In the genomic region with DNA sequence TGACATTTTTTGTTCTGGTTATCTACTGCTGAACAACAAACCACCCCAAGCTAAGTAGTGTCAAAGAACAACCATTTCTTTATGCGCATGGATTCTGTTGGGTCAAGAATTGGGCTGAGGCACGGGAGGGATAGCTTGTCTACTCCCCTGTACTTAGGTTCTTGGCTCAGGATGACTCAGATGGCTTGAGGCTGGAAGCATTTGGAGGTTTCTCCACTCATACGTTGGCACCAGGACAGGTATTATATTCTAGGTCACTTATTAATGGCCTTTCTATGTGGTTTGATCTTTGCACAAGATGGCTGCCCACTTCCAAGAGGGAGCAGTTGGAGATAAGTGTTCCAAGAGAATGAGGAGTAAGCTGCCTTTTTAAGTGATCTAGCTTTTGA, we compare ENCODE assay signal across 22 cellular contexts. TPM values are rescaled to one million over a fixed set of nuclear protein-coding genes. Genes with fewer than 3 reads are reported as not detected.
DNase-seq lines count a peak whose midpoint lies in the region; ATAC-seq, FAIRE-seq and TF ChIP-seq lines count a peak whose summit lies in the region.
"Had no signal": no experiment of that assay in that cellular context is flagged by ENCODE, and none has a peak within 500 bp of the region (broad histone marks: within the 10 kb centered on the region; RNA-seq: fewer than 3 reads in every experiment).

No MANE protein-coding gene starts in this region.

- H3K4me3 Mint-ChIP-seq in MCF 10A (ENCODE audit: unreplicated experiment) (no peak overlapping the region), astrocyte (ENCODE audit: unreplicated experiment) (no peak overlapping the region)
- no peak overlapping the region for H3K4me3 Mint-ChIP-seq in stimulated activated naive B cell treated with anti-CD40 and anti-IgM and Interleukin-4, amounts not matched to agents 10 μg/mL and 1 μg/mL and 100 μg/mL, for 72 hours
- H3K4me3 Mint-ChIP-seq: activated naive CD4-positive, alpha-beta T cell treated with anti-CD3 and anti-CD28 coated beads, Interleukin-2, amount 50 U/mL, for 24 hours; CD14-positive monocyte; IgD-negative memory B cell had no signal

- ATAC-seq in HG03103 (IDR thresholded peaks at IDR 0.05; ENCODE audit: low read depth, unreplicated experiment) (peak; percentile 16), left lobe of liver (no peak)
- peak in 1 of 2 donors; percentile 18 for ATAC-seq in stimulated activated naive B cell treated with anti-CD40 and anti-IgM and Interleukin-4, amounts not matched to agents 10 μg/mL and 1 μg/mL and 100 μg/mL, for 72 hours (replicated peaks)
- ATAC-seq: body of pancreas had no signal

- no peak overlapping the region for H3K9ac ChIP-seq in astrocyte (ENCODE audit: low read length)

- H3K79me2 ChIP-seq in astrocyte (ENCODE audit: insufficient read depth, low read length): no peaks in the 10 kb centered on the region

- TF ChIP-seq CTCF in MCF 10A (IDR thresholded peaks at IDR 0.05; ENCODE audit: unreplicated experiment) (no peak), breast epithelium (IDR thresholded peaks at IDR 0.05) (no peak), astrocyte (IDR thresholded peaks at IDR 0.05; ENCODE audit: insufficient read depth, low read depth, low read length) (no peak)

- peaks cover 6% of the 10 kb centered on the region for H3K4me1 Mint-ChIP-seq in MCF 10A (ENCODE audit: insufficient read depth, unreplicated experiment)
- H3K4me1 Mint-ChIP-seq in astrocyte (ENCODE audit: low read depth, unreplicated experiment): no peaks in the 10 kb centered on the region
- H3K4me1 Mint-ChIP-seq in stimulated activated naive B cell treated with anti-CD40 and anti-IgM and Interleukin-4, amounts not matched to agents 10 μg/mL and 1 μg/mL and 100 μg/mL, for 72 hours: no peaks in the 10 kb centered on the region
- H3K4me1 Mint-ChIP-seq: activated naive CD4-positive, alpha-beta T cell treated with anti-CD3 and anti-CD28 coated beads, Interleukin-2, amount 50 U/mL, for 24 hours; CD14-positive monocyte; IgD-negative memory B cell had no signal

- FAIRE-seq in astrocyte (lab: Jason Lieb, UNC): no peak

- H3K4me1 ChIP-seq in breast epithelium: no peaks in the 10 kb centered on the region
- H3K4me1 ChIP-seq in astrocyte (ENCODE audit: insufficient read depth, low read length): no peaks in the 10 kb centered on the region
- H3K4me1 ChIP-seq: body of pancreas, esophagus muscularis mucosa, transverse colon had no signal

- intact Hi-C loops in MCF 10A (cut with micrococcal nuclease) (no loop called here), breast epithelium (cut with DNase I; ENCODE audit: low total_unique reads) (no loop called here)

- no peak for TF ChIP-seq POLR2A in breast epithelium (IDR thresholded peaks at IDR 0.05)

- no TSS peak for BruUV-seq in MCF 10A (replicated peaks; lab: Mats Ljungman, UMichigan)

- H3K27ac ChIP-seq in breast epithelium: no peak overlapping the region
- no peak overlapping the region for H3K27ac ChIP-seq in astrocyte (ENCODE audit: low read depth, low read length)
- no peak overlapping the region for H3K27ac ChIP-seq in substantia nigra (ENCODE audit: low read depth, low read length, poor library complexity, severe bottlenecking)
- H3K27ac ChIP-seq: 22Rv1, body of pancreas, esophagus muscularis mucosa, heart right ventricle, transverse colon had no signal

- no peak overlapping the region for H3K4me3 ChIP-seq in breast epithelium
- no peak overlapping the region for H3K4me3 ChIP-seq in astrocyte (ENCODE audit: insufficient read depth, low read depth, low read length)
- H3K4me3 ChIP-seq: body of pancreas, esophagus muscularis mucosa, heart right ventricle, mucosa of descending colon, transverse colon had no signal

- H3K36me3 ChIP-seq in breast epithelium: no peaks in the 10 kb centered on the region
- peaks cover 3% of the 10 kb centered on the region for H3K36me3 ChIP-seq in astrocyte (ENCODE audit: insufficient read depth, low read length)
- H3K36me3 ChIP-seq: esophagus muscularis mucosa had no signal

- no peaks in the 10 kb centered on the region for H4K20me1 ChIP-seq in astrocyte (ENCODE audit: insufficient read depth, low read length)

- H3K36me3 Mint-ChIP-seq in MCF 10A (ENCODE audit: insufficient read depth, unreplicated experiment) (no peaks in the 10 kb centered on the region), astrocyte (ENCODE audit: low read depth, unreplicated experiment) (no peaks in the 10 kb centered on the region)
- H3K36me3 Mint-ChIP-seq in stimulated activated naive B cell treated with anti-CD40 and anti-IgM and Interleukin-4, amounts not matched to agents 10 μg/mL and 1 μg/mL and 100 μg/mL, for 72 hours: peaks cover 0 to 6% of the 10 kb centered on the region in 2 donors
- H3K36me3 Mint-ChIP-seq: activated naive CD4-positive, alpha-beta T cell treated with anti-CD3 and anti-CD28 coated beads, Interleukin-2, amount 50 U/mL, for 24 hours had no signal

- POLR2A ChIA-PET in MCF 10A (lab: Yijun Ruan, JAX): interaction anchor here (0.8 to 1.8 kb wide), 3 partner anchors 9 to 13 kb away, joined by 3 to 11 read pairs (median 3); a partner anchor contains a TSS

- H3K9me3 Mint-ChIP-seq in MCF 10A (ENCODE audit: unreplicated experiment) (no peaks in the 10 kb centered on the region), astrocyte (ENCODE audit: unreplicated experiment) (no peaks in the 10 kb centered on the region)
- H3K9me3 Mint-ChIP-seq in stimulated activated naive B cell treated with anti-CD40 and anti-IgM and Interleukin-4, amounts not matched to agents 10 μg/mL and 1 μg/mL and 100 μg/mL, for 72 hours: no peaks in the 10 kb centered on the region
- H3K9me3 Mint-ChIP-seq: activated naive CD4-positive, alpha-beta T cell treated with anti-CD3 and anti-CD28 coated beads, Interleukin-2, amount 50 U/mL, for 24 hours; CD14-positive monocyte; IgD-negative memory B cell had no signal

- H2AFZ ChIP-seq in astrocyte (ENCODE audit: low read depth, low read length): no peak overlapping the region

- no peak overlapping the region for H3K4me2 ChIP-seq in astrocyte (ENCODE audit: low read length)

- H3K27ac Mint-ChIP-seq in MCF 10A (ENCODE audit: low read depth, unreplicated experiment) (no peak overlapping the region), astrocyte (ENCODE audit: unreplicated experiment) (no peak overlapping the region)
- peak overlapping the region; percentile 51 for H3K27ac Mint-ChIP-seq in stimulated activated naive B cell treated with anti-CD40 and anti-IgM and Interleukin-4, amounts not matched to agents 10 μg/mL and 1 μg/mL and 100 μg/mL, for 72 hours
- H3K27ac Mint-ChIP-seq: activated naive CD4-positive, alpha-beta T cell treated with anti-CD3 and anti-CD28 coated beads, Interleukin-2, amount 50 U/mL, for 24 hours; IgD-negative memory B cell had no signal

- H3K27me3 ChIP-seq in breast epithelium (no peaks in the 10 kb centered on the region), astrocyte (ENCODE audit: insufficient read depth, low read length) (no peaks in the 10 kb centered on the region)
- H3K27me3 ChIP-seq: body of pancreas, esophagus muscularis mucosa, heart right ventricle, transverse colon had no signal

- DNase-seq in MCF 10A (ENCODE audit: unreplicated experiment) (peak; percentile 70), breast epithelium (ENCODE audit: low spot score in 2 of 2) (no peak), astrocyte (ENCODE audit: low read depth) (peak; percentile 10), left lobe of liver (ENCODE audit: low spot score) (no peak), GM19240 (ENCODE audit: insufficient read length, low spot score) (no peak), substantia nigra (lab: John Stamatoyannopoulos, UW) (no peak)
- no peak for DNase-seq in stimulated activated naive B cell treated with anti-CD40 and anti-IgM and Interleukin-4, amounts not matched to agents 10 μg/mL and 1 μg/mL and 100 μg/mL, for 72 hours
- DNase-seq: activated CD4-positive, alpha-beta T cell treated with anti-CD3 and anti-CD28 coated beads for 4 hours; body of pancreas; DND-41; heart right ventricle; islet precursor cell; mucosa of descending colon; NCI-H82; nucleus accumbens; transverse colon had no signal

- CTCF ChIA-PET in MCF 10A (lab: Yijun Ruan, JAX): interaction anchor here (1.4 kb wide), 1 partner anchor 10 kb away, joined by 7 read pairs; no protein-coding TSS in a partner anchor

- no peaks in the 10 kb centered on the region for H3K9me3 ChIP-seq in breast epithelium
- no peaks in the 10 kb centered on the region for H3K9me3 ChIP-seq in astrocyte (ENCODE audit: insufficient read depth, low read depth, low read length)
- H3K9me3 ChIP-seq: body of pancreas, esophagus muscularis mucosa, heart right ventricle, mucosa of descending colon, transverse colon had no signal

- H3K27me3 Mint-ChIP-seq in MCF 10A (ENCODE audit: insufficient read depth, unreplicated experiment) (no peaks in the 10 kb centered on the region), astrocyte (ENCODE audit: low read depth, unreplicated experiment) (no peaks in the 10 kb centered on the region)
- no peaks in the 10 kb centered on the region for H3K27me3 Mint-ChIP-seq in stimulated activated naive B cell treated with anti-CD40 and anti-IgM and Interleukin-4, amounts not matched to agents 10 μg/mL and 1 μg/mL and 100 μg/mL, for 72 hours
- H3K27me3 Mint-ChIP-seq: activated naive CD4-positive, alpha-beta T cell treated with anti-CD3 and anti-CD28 coated beads, Interleukin-2, amount 50 U/mL, for 24 hours; IgD-negative memory B cell had no signal

RNA-seq across cellular contexts. Expression of a gene that starts 11.8 kb away (rescaled TPM):
- total RNA-seq in MCF 10A (2022) (44.4 and 62.3 TPM in 2 replicates), breast epithelium (10 to 100 TPM; 15.8 to 30.1 (median 22.3) TPM), astrocyte (38.2 and 41.4 TPM in 2 replicates), left lobe of liver (17.2 TPM)

RNA-seq across cellular contexts. Expression of a gene that starts 38.6 kb away (rescaled TPM):
- total RNA-seq in MCF 10A (2022): 12.2 and 14.7 TPM in 2 replicates
- total RNA-seq in breast epithelium: 10 to 100 TPM; 10.4 to 22.4 (median 16.1) TPM
- 18.4 and 22.1 TPM in 2 replicates for total RNA-seq in astrocyte
- total RNA-seq in left lobe of liver: 2.2 TPM

Comparison
In these comparisons a context has a peak if more than half of its experiments do, and no peak if none do; other contexts are left out.
1. DNase-seq: peak in MCF 10A (single experiment) and astrocyte (single experiment); none in breast epithelium (0 of 2), stimulated activated naive B cell treated with anti-CD40 and anti-IgM and Interleukin-4, amounts not matched to agents 10 μg/mL and 1 μg/mL and 100 μg/mL, for 72 hours (single experiment), left lobe of liver (single experiment), GM19240 (single experiment) and substantia nigra (0 of 49).